ENCODE assay signal across 1 cellular context in the genomic region with DNA sequence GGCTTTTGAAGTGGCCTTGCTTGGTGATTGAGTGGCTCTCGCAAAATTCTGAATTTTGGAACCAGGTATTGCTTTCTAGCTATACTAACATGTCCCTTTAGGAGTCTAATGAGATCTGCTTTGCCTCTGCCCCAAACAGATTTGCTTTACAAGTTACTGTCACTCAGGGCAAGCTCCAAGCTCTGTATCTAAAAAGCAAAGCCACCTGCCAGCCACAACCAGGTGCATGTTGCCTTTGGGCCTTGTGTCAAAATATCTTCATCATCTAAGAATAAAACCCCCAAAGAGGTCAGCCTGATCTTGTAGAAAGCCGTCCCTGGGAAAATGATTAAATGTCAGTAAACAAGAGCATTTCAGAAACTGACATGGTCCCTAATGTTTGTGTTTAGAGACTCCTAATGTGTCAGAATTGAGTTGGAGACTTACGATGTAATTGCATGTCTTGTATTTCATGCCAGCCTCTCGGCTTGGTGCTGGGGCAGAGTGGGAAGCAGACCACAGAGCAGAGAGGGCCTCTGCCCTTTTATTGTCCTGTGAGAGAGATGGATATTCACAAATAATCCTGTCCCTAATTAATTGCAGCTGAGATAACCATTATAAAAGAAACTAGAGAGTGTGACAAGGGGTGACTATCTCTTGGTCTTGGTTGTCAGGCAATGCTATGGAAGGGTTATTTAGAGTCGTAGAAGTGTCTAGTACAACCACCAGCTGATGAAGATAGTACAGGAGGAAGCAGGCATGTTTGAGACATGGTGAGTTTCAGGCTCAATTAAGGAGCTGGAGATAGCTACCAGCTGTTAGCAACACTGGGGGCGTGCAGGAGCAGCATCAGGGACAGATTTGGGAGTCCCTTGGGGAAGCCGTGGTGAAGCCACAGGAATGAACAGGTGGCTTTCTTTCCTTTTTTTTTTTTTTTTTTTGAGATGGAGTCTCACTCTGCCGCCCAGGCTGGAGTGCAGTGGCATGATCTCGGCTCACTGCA.
TF ChIP-seq lines count a peak whose summit lies in the region.

No MANE protein-coding gene starts in this region.

TF ChIP-seq in GM12878, 131 proteins besides CTCF, POLR2A, EP300 and RAD21 (continued from another document):
- TF ChIP-seq, protein P1, sequence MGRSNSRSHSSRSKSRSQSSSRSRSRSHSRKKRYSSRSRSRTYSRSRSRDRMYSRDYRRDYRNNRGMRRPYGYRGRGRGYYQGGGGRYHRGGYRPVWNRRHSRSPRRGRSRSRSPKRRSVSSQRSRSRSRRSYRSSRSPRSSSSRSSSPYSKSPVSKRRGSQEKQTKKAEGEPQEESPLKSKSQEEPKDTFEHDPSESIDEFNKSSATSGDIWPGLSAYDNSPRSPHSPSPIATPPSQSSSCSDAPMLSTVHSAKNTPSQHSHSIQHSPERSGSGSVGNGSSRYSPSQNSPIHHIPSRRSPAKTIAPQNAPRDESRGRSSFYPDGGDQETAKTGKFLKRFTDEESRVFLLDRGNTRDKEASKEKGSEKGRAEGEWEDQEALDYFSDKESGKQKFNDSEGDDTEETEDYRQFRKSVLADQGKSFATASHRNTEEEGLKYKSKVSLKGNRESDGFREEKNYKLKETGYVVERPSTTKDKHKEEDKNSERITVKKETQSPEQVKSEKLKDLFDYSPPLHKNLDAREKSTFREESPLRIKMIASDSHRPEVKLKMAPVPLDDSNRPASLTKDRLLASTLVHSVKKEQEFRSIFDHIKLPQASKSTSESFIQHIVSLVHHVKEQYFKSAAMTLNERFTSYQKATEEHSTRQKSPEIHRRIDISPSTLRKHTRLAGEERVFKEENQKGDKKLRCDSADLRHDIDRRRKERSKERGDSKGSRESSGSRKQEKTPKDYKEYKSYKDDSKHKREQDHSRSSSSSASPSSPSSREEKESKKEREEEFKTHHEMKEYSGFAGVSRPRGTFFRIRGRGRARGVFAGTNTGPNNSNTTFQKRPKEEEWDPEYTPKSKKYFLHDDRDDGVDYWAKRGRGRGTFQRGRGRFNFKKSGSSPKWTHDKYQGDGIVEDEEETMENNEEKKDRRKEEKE (IDR thresholded peaks at IDR 0.05), result no peak
- no peak for TF ChIP-seq PML (IDR thresholded peaks at IDR 0.05; ENCODE audit: low read length)
- no peak for TF ChIP-seq NFYA (IDR thresholded peaks at IDR 0.05; ENCODE audit: borderline replicate concordance, low read depth, low read length)
- no peak for TF ChIP-seq GATAD2B (conservative IDR thresholded peaks at IDR 0.05; ENCODE audit: low read depth)
- no peak for TF ChIP-seq CHD2 (IDR thresholded peaks at IDR 0.05; ENCODE audit: borderline replicate concordance, low read depth, low read length)
- TF ChIP-seq, protein P2, sequence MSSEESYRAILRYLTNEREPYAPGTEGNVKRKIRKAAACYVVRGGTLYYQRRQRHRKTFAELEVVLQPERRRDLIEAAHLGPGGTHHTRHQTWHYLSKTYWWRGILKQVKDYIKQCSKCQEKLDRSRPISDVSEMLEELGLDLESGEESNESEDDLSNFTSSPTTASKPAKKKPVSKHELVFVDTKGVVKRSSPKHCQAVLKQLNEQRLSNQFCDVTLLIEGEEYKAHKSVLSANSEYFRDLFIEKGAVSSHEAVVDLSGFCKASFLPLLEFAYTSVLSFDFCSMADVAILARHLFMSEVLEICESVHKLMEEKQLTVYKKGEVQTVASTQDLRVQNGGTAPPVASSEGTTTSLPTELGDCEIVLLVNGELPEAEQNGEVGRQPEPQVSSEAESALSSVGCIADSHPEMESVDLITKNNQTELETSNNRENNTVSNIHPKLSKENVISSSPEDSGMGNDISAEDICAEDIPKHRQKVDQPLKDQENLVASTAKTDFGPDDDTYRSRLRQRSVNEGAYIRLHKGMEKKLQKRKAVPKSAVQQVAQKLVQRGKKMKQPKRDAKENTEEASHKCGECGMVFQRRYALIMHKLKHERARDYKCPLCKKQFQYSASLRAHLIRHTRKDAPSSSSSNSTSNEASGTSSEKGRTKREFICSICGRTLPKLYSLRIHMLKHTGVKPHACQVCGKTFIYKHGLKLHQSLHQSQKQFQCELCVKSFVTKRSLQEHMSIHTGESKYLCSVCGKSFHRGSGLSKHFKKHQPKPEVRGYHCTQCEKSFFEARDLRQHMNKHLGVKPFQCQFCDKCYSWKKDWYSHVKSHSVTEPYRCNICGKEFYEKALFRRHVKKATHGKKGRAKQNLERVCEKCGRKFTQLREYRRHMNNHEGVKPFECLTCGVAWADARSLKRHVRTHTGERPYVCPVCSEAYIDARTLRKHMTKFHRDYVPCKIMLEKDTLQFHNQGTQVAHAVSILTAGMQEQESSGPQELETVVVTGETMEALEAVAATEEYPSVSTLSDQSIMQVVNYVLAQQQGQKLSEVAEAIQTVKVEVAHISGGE (CRISPR knock-in tag; IDR thresholded peaks at IDR 0.05), result no peak
- TF ChIP-seq CHD1 (IDR thresholded peaks at IDR 0.05; ENCODE audit: low read depth, low read length), result no peak
- TF ChIP-seq, protein P3, sequence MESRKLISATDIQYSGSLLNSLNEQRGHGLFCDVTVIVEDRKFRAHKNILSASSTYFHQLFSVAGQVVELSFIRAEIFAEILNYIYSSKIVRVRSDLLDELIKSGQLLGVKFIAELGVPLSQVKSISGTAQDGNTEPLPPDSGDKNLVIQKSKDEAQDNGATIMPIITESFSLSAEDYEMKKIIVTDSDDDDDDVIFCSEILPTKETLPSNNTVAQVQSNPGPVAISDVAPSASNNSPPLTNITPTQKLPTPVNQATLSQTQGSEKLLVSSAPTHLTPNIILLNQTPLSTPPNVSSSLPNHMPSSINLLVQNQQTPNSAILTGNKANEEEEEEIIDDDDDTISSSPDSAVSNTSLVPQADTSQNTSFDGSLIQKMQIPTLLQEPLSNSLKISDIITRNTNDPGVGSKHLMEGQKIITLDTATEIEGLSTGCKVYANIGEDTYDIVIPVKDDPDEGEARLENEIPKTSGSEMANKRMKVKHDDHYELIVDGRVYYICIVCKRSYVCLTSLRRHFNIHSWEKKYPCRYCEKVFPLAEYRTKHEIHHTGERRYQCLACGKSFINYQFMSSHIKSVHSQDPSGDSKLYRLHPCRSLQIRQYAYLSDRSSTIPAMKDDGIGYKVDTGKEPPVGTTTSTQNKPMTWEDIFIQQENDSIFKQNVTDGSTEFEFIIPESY (IDR thresholded peaks at IDR 0.05), result no peak
